23 cellular contexts compared by ENCODE assay signal in genomic region chr4:3682236-3683076, GRCh38.
"Had no signal": no experiment of that assay in that cellular context is flagged by ENCODE, and none has a peak within 500 bp of the region (broad histone marks: within the 10 kb centered on the region; RNA-seq: fewer than 3 reads in every experiment).

No MANE protein-coding gene starts in this region.

- DNase-seq: activated B cell treated with CpG ODN at 0.5 μM for 24 hours; activated CD4-positive, alpha-beta T cell treated with anti-CD3 and anti-CD28 coated beads for 36 hours; activated CD4-positive, alpha-beta T cell treated with anti-CD3 and anti-CD28 coated beads, Interleukin-2, amount 50 U/mL, for 4 hours; activated CD8-positive, alpha-beta memory T cell treated with anti-CD3 and anti-CD28 coated beads for 24 hours; activated CD8-positive, alpha-beta memory T cell treated with anti-CD3 and anti-CD28 coated beads, Interleukin-2, amount 50 U/mL, for 4 hours; activated naive CD4-positive, alpha-beta T cell treated with Interleukin-2 at 50 U/mL for 16 hours; activated naive CD8-positive, alpha-beta T cell treated with anti-CD3 and anti-CD28 coated beads for 36 hours; activated T-cell treated with anti-CD3 and anti-CD28 coated beads, Interleukin-2, amount 50 U/mL, for 24 hours; central memory CD4-positive, alpha-beta T cell; effector memory CD8-positive, alpha-beta T cell; esophagus squamous epithelium; heart right ventricle; islet precursor cell; naive B cell; stimulated activated CD4-positive, alpha-beta T cell treated with anti-CD3 and anti-CD28 coated beads, Interleukin-4, amount 100 ng/mL, for 4 hours; substantia nigra; T-helper 9 cell had no signal

- H2AFZ ChIP-seq: parathyroid adenoma had no signal

- H3K27me3 Mint-ChIP-seq: activated CD4-positive, alpha-beta T cell treated with anti-CD3 and anti-CD28 coated beads for 36 hours; stimulated activated naive CD8-positive, alpha-beta T cell treated with anti-CD3 and anti-CD28 coated beads, Interleukin-15, Interleukin-2, amounts not matched to agents 100 ng/mL and 50 ng/mL, for 24 hours had no signal

- H3K36me3 Mint-ChIP-seq: activated naive CD8-positive, alpha-beta T cell treated with anti-CD3 and anti-CD28 coated beads for 36 hours; naive B cell had no signal

- H3K9me3 Mint-ChIP-seq: activated B cell treated with CpG ODN at 0.5 μM for 24 hours; activated naive CD8-positive, alpha-beta T cell treated with anti-CD3 and anti-CD28 coated beads for 36 hours; activated T-cell treated with anti-CD3 and anti-CD28 coated beads, Interleukin-2, amount 50 U/mL, for 24 hours; effector memory CD8-positive, alpha-beta T cell; stimulated activated naive CD8-positive, alpha-beta T cell treated with anti-CD3 and anti-CD28 coated beads, Interleukin-15, Interleukin-2, amounts not matched to agents 100 ng/mL and 50 ng/mL, for 24 hours had no signal

- H3K9me3 ChIP-seq: esophagus squamous epithelium, gastroesophageal sphincter, heart right ventricle, tibial artery had no signal

- H3K4me1 ChIP-seq: esophagus squamous epithelium, gastroesophageal sphincter, heart right ventricle, parathyroid adenoma, tibial artery had no signal

- H3K4me3 Mint-ChIP-seq: activated B cell treated with CpG ODN at 0.5 μM for 24 hours; activated CD4-positive, alpha-beta T cell treated with anti-CD3 and anti-CD28 coated beads for 36 hours; activated naive CD8-positive, alpha-beta T cell treated with anti-CD3 and anti-CD28 coated beads for 36 hours; activated T-cell treated with anti-CD3 and anti-CD28 coated beads, Interleukin-2, amount 50 U/mL, for 24 hours; effector memory CD8-positive, alpha-beta T cell; naive B cell; stimulated activated naive CD8-positive, alpha-beta T cell treated with anti-CD3 and anti-CD28 coated beads, Interleukin-15, Interleukin-2, amounts not matched to agents 100 ng/mL and 50 ng/mL, for 24 hours had no signal

- H3K4me1 Mint-ChIP-seq: activated B cell treated with CpG ODN at 0.5 μM for 24 hours; activated CD4-positive, alpha-beta T cell treated with anti-CD3 and anti-CD28 coated beads for 36 hours; activated naive CD8-positive, alpha-beta T cell treated with anti-CD3 and anti-CD28 coated beads for 36 hours; naive B cell had no signal

- H3K36me3 ChIP-seq: esophagus squamous epithelium, gastroesophageal sphincter, heart right ventricle, tibial artery had no signal

- ATAC-seq: activated CD4-positive, alpha-beta T cell treated with anti-CD3 and anti-CD28 coated beads for 36 hours; effector memory CD8-positive, alpha-beta T cell; gastroesophageal sphincter; heart right ventricle had no signal

- H3K4me3 ChIP-seq: dorsolateral prefrontal cortex, esophagus squamous epithelium, gastroesophageal sphincter, heart right ventricle, lung, tibial artery had no signal

- H3K79me2 ChIP-seq: parathyroid adenoma had no signal

- H3K27ac Mint-ChIP-seq: activated B cell treated with CpG ODN at 0.5 μM for 24 hours; activated CD4-positive, alpha-beta T cell treated with anti-CD3 and anti-CD28 coated beads for 36 hours; activated naive CD8-positive, alpha-beta T cell treated with anti-CD3 and anti-CD28 coated beads for 36 hours; activated T-cell treated with anti-CD3 and anti-CD28 coated beads, Interleukin-2, amount 50 U/mL, for 24 hours; effector memory CD8-positive, alpha-beta T cell; stimulated activated naive CD8-positive, alpha-beta T cell treated with anti-CD3 and anti-CD28 coated beads, Interleukin-15, Interleukin-2, amounts not matched to agents 100 ng/mL and 50 ng/mL, for 24 hours had no signal

- H3K9ac ChIP-seq: parathyroid adenoma had no signal

- H3K27ac ChIP-seq: dorsolateral prefrontal cortex, esophagus squamous epithelium, gastroesophageal sphincter, heart right ventricle, parathyroid adenoma, tibial artery had no signal
